Comparison of ENCODE assay signal across 8 cellular contexts in the genomic region with DNA sequence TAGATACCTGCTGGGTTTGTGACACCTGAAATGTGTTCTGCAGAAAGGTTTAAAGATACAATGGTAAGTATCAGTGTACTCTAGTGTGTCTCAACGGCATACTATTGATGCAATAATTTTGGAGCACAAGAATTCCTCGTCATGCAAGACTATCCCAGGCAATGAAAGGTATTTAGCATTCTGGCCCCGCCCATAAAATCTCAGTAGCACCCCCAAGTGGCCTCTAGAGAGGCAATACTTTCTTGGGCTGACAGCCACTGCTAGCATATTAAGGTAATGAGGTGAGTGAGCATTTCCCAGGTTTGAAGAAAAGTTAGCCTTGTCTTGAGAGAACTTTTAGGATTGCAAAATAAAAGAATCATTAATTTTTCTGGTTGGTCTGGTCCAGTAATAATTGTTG. TPM values are rescaled to one million over a fixed set of nuclear protein-coding genes. Genes with fewer than 3 reads are reported as not detected.
DNase-seq lines count a peak whose midpoint lies in the region; ATAC-seq, FAIRE-seq and TF ChIP-seq lines count a peak whose summit lies in the region.

No MANE protein-coding gene starts in this region.

- peaks cover 0 to 3% (median 0%) of the 10 kb centered on the region in 7 donors for H3K9me3 Mint-ChIP-seq in CD14-positive monocyte
- H3K9me3 Mint-ChIP-seq in natural killer cell treated with Interleukin-12 subunit alpha and Interleukin-12 subunit beta and Interleukin-15 and Interleukin-18, amount 100 ng/mL, for 72 hours: no peaks in the 10 kb centered on the region

- peaks cover 11 to 16% of the 10 kb centered on the region in 2 donors for H3K36me3 Mint-ChIP-seq in CD14-positive monocyte
- H3K36me3 Mint-ChIP-seq in natural killer cell treated with Interleukin-12 subunit alpha and Interleukin-12 subunit beta and Interleukin-15 and Interleukin-18, amount 100 ng/mL, for 72 hours: peaks cover 1% of the 10 kb centered on the region

- ATAC-seq in GM18867 (IDR thresholded peaks at IDR 0.05; ENCODE audit: unreplicated experiment): peak; percentile 76
- ATAC-seq in natural killer cell treated with Interleukin-12 subunit alpha and Interleukin-12 subunit beta and Interleukin-15 and Interleukin-18, amount 100 ng/mL, for 72 hours: no peak
- no peak for ATAC-seq in GM21390 (IDR thresholded peaks at IDR 0.05; ENCODE audit: unreplicated experiment)

- peaks cover 14% of the 10 kb centered on the region for H3K4me1 Mint-ChIP-seq in CD14-positive monocyte
- no peaks in the 10 kb centered on the region for H3K4me1 Mint-ChIP-seq in natural killer cell treated with Interleukin-12 subunit alpha and Interleukin-12 subunit beta and Interleukin-15 and Interleukin-18, amount 100 ng/mL, for 72 hours (ENCODE audit: low read depth in 2 of 2)

- intact Hi-C loops in CD14-positive monocyte (cut with micrococcal nuclease): no loop called here

- FAIRE-seq in GM12892 (lab: Jason Lieb, UNC): no peak

- no peak for TF ChIP-seq POLR2A in GM12892 (IDR thresholded peaks at IDR 0.05; ENCODE audit: low read depth, low read length)

- peak overlapping the region in 5 of 7 donors; percentile 50 to 83 (median 72) for H3K27ac Mint-ChIP-seq in CD14-positive monocyte
- H3K27ac Mint-ChIP-seq in natural killer cell treated with Interleukin-12 subunit alpha and Interleukin-12 subunit beta and Interleukin-15 and Interleukin-18, amount 100 ng/mL, for 72 hours: no peak overlapping the region

- no peak for DNase-seq in CD14-positive monocyte (ENCODE audit: low spot score)
- peak; percentile 46 for DNase-seq in OCI-M1 (lab: John Stamatoyannopoulos, UW)
- peak; percentile 23 for DNase-seq in iPS-NIHi11 (ENCODE audit: low spot score)
- DNase-seq in GM12892 (ENCODE audit: insufficient read length): no peak
- DNase-seq in natural killer cell treated with Interleukin-12 subunit alpha and Interleukin-12 subunit beta and Interleukin-15 and Interleukin-18, amount 100 ng/mL, for 72 hours (ENCODE audit: low spot score): no peak
- no peak for DNase-seq in NCI-H2081 (lab: John Stamatoyannopoulos, UW)

- H3K27me3 Mint-ChIP-seq in CD14-positive monocyte (ENCODE audit: low read depth in 3 of 3): peaks cover 0 to 2% (median 0%) of the 10 kb centered on the region in 3 donors
- no peaks in the 10 kb centered on the region for H3K27me3 Mint-ChIP-seq in natural killer cell treated with Interleukin-12 subunit alpha and Interleukin-12 subunit beta and Interleukin-15 and Interleukin-18, amount 100 ng/mL, for 72 hours

- H3K4me3 Mint-ChIP-seq in CD14-positive monocyte: no peak overlapping the region
- H3K4me3 Mint-ChIP-seq in natural killer cell treated with Interleukin-12 subunit alpha and Interleukin-12 subunit beta and Interleukin-15 and Interleukin-18, amount 100 ng/mL, for 72 hours: no peak overlapping the region

- TF ChIP-seq CTCF in CD14-positive monocyte (IDR thresholded peaks at IDR 0.05): no peak

RNA-seq across cellular contexts. Expression of gene TAB3, which starts 24.0 kb away (rescaled TPM):
- 1 to 10 TPM; 4.4 to 5.4 TPM for polyA plus RNA-seq in CD14-positive monocyte
- polyA plus RNA-seq in GM12892 (2012; ENCODE audit: missing spikeins): 5.4 TPM
- 10 to 100 TPM; 21.3 to 28.2 TPM for total RNA-seq in natural killer cell treated with Interleukin-12 subunit alpha and Interleukin-12 subunit beta and Interleukin-15 and Interleukin-18, amount 100 ng/mL, for 72 hours

Comparison
In these comparisons a context has a peak if more than half of its experiments do, and no peak if none do; other contexts are left out.
1. DNase-seq: peak in OCI-M1 (single experiment) and iPS-NIHi11 (single experiment); none in CD14-positive monocyte (single experiment), GM12892 (single experiment), natural killer cell treated with Interleukin-12 subunit alpha and Interleukin-12 subunit beta and Interleukin-15 and Interleukin-18, amount 100 ng/mL, for 72 hours (single experiment) and NCI-H2081 (0 of 2).
2. H3K27ac Mint-ChIP-seq: peak in CD14-positive monocyte (5 of 7); none in natural killer cell treated with Interleukin-12 subunit alpha and Interleukin-12 subunit beta and Interleukin-15 and Interleukin-18, amount 100 ng/mL, for 72 hours (0 of 2).